4 cellular contexts compared by ENCODE assay signal in the genomic region with DNA sequence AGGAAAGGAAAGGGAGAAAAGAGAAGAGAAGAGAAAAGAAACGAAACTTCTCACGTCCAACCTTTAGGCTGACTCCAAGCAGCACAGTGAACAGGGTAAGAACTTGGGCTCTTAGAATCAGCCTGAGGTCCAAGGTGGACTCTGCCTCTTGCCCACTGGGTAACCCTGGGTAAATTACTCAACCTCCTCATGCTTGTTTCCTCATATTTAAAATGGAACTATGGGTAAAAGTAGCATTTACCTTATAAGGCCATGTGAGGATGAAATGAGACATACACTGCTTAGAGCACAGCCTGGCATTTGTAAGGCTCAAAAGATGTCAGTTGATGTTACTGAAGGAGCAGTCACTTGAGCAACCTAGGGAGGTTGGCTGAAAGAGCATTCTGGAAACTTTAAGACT.
A peak's percentile ranks its signal among the peaks of the same experiment; 100 is the strongest.
TF ChIP-seq lines count a peak whose summit lies in the region.

No MANE protein-coding gene starts in this region.

TF ChIP-seq in GM23338, 12 proteins besides CTCF, POLR2A, EP300 and RAD21 (continued from another document):
- TF ChIP-seq, protein P1, sequence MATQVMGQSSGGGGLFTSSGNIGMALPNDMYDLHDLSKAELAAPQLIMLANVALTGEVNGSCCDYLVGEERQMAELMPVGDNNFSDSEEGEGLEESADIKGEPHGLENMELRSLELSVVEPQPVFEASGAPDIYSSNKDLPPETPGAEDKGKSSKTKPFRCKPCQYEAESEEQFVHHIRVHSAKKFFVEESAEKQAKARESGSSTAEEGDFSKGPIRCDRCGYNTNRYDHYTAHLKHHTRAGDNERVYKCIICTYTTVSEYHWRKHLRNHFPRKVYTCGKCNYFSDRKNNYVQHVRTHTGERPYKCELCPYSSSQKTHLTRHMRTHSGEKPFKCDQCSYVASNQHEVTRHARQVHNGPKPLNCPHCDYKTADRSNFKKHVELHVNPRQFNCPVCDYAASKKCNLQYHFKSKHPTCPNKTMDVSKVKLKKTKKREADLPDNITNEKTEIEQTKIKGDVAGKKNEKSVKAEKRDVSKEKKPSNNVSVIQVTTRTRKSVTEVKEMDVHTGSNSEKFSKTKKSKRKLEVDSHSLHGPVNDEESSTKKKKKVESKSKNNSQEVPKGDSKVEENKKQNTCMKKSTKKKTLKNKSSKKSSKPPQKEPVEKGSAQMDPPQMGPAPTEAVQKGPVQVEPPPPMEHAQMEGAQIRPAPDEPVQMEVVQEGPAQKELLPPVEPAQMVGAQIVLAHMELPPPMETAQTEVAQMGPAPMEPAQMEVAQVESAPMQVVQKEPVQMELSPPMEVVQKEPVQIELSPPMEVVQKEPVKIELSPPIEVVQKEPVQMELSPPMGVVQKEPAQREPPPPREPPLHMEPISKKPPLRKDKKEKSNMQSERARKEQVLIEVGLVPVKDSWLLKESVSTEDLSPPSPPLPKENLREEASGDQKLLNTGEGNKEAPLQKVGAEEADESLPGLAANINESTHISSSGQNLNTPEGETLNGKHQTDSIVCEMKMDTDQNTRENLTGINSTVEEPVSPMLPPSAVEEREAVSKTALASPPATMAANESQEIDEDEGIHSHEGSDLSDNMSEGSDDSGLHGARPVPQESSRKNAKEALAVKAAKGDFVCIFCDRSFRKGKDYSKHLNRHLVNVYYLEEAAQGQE (IDR thresholded peaks at IDR 0.05; ENCODE audit: unreplicated experiment): no peak
TF ChIP-seq in GM23338: peak in this region for 0.

TF ChIP-seq in K562, 482 proteins besides CTCF, POLR2A, EP300 and RAD21 (continued from another document):
- 0 out of 2 replicates have a peak, but pooled peaks have one; percentile 9 for TF ChIP-seq CEBPB (tag; IDR thresholded peaks at IDR 0.05)

TF ChIP-seq in liver, 16 proteins besides CTCF, POLR2A, EP300 and RAD21 (continued from another document):
- peak; percentile 26 for TF ChIP-seq SP1 (IDR thresholded peaks at IDR 0.05)
- peak; percentile 43 to 50 for TF ChIP-seq RXRA (IDR thresholded peaks at IDR 0.05)

TF ChIP-seq in SK-N-SH treated with all-trans-retinoic acid at 6 μM for 48 hours, 23 proteins besides CTCF, POLR2A, EP300 and RAD21 (continued from another document):
- TF ChIP-seq, protein P2, sequence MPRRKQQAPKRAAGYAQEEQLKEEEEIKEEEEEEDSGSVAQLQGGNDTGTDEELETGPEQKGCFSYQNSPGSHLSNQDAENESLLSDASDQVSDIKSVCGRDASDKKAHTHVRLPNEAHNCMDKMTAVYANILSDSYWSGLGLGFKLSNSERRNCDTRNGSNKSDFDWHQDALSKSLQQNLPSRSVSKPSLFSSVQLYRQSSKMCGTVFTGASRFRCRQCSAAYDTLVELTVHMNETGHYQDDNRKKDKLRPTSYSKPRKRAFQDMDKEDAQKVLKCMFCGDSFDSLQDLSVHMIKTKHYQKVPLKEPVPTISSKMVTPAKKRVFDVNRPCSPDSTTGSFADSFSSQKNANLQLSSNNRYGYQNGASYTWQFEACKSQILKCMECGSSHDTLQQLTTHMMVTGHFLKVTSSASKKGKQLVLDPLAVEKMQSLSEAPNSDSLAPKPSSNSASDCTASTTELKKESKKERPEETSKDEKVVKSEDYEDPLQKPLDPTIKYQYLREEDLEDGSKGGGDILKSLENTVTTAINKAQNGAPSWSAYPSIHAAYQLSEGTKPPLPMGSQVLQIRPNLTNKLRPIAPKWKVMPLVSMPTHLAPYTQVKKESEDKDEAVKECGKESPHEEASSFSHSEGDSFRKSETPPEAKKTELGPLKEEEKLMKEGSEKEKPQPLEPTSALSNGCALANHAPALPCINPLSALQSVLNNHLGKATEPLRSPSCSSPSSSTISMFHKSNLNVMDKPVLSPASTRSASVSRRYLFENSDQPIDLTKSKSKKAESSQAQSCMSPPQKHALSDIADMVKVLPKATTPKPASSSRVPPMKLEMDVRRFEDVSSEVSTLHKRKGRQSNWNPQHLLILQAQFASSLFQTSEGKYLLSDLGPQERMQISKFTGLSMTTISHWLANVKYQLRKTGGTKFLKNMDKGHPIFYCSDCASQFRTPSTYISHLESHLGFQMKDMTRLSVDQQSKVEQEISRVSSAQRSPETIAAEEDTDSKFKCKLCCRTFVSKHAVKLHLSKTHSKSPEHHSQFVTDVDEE (CRISPR knock-in tag; IDR thresholded peaks at IDR 0.05): no peak
- TF ChIP-seq TCF4 (CRISPR knock-in tag; IDR thresholded peaks at IDR 0.05; ENCODE audit: borderline replicate concordance): no peak
- TF ChIP-seq, protein P3, sequence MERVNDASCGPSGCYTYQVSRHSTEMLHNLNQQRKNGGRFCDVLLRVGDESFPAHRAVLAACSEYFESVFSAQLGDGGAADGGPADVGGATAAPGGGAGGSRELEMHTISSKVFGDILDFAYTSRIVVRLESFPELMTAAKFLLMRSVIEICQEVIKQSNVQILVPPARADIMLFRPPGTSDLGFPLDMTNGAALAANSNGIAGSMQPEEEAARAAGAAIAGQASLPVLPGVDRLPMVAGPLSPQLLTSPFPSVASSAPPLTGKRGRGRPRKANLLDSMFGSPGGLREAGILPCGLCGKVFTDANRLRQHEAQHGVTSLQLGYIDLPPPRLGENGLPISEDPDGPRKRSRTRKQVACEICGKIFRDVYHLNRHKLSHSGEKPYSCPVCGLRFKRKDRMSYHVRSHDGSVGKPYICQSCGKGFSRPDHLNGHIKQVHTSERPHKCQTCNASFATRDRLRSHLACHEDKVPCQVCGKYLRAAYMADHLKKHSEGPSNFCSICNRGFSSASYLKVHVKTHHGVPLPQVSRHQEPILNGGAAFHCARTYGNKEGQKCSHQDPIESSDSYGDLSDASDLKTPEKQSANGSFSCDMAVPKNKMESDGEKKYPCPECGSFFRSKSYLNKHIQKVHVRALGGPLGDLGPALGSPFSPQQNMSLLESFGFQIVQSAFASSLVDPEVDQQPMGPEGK (CRISPR knock-in tag; IDR thresholded peaks at IDR 0.05; ENCODE audit: borderline replicate concordance): no peak
- TF ChIP-seq TOX (CRISPR knock-in tag; IDR thresholded peaks at IDR 0.05; ENCODE audit: borderline replicate concordance): no peak
- TF ChIP-seq, protein P4, sequence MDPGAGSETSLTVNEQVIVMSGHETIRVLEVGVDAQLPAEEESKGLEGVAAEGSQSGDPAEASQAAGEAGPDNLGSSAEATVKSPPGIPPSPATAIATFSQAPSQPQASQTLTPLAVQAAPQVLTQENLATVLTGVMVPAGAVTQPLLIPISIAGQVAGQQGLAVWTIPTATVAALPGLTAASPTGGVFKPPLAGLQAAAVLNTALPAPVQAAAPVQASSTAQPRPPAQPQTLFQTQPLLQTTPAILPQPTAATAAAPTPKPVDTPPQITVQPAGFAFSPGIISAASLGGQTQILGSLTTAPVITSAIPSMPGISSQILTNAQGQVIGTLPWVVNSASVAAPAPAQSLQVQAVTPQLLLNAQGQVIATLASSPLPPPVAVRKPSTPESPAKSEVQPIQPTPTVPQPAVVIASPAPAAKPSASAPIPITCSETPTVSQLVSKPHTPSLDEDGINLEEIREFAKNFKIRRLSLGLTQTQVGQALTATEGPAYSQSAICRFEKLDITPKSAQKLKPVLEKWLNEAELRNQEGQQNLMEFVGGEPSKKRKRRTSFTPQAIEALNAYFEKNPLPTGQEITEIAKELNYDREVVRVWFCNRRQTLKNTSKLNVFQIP (CRISPR knock-in tag; IDR thresholded peaks at IDR 0.05; ENCODE audit: borderline replicate concordance, low read depth): no peak
- TF ChIP-seq PPARA (CRISPR knock-in tag; IDR thresholded peaks at IDR 0.05; ENCODE audit: borderline replicate concordance): no peak
- no peak for TF ChIP-seq ZNF565 (CRISPR knock-in tag; conservative IDR thresholded peaks at IDR 0.05; ENCODE audit: low read depth)
- TF ChIP-seq CSDC2 (CRISPR knock-in tag; IDR thresholded peaks at IDR 0.05): no peak
- no peak for TF ChIP-seq ISL1 (CRISPR knock-in tag; IDR thresholded peaks at IDR 0.05)
- no peak for TF ChIP-seq ZNF8 (CRISPR knock-in tag; IDR thresholded peaks at IDR 0.05)
- TF ChIP-seq ESRRG (CRISPR knock-in tag; IDR thresholded peaks at IDR 0.05): no peak
- TF ChIP-seq ARNTL (CRISPR knock-in tag; IDR thresholded peaks at IDR 0.05; ENCODE audit: borderline replicate concordance, low read depth): no peak
- TF ChIP-seq BACH2 (CRISPR knock-in tag; IDR thresholded peaks at IDR 0.05; ENCODE audit: borderline replicate concordance): no peak
